ENCODE assay signal across 10 cellular contexts in the genomic region with DNA sequence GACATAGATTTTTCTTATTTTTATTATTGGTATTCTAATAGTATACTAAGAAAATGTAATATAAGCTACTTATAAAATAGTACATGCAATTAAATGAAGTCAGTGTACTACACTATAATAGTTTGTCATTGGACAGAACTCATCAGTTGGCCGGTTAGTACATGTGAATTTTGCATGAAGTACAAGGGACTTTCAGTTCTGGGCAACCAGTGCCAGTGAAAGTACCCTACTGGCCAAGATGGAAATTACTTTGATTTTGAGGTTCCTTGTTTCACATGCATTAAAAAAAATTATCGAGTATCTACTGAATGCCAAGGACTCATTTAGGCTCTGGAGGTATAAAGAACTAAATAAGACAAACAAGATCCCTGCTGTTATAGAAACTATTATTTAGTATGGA.
DNase-seq lines count a peak whose midpoint lies in the region; ATAC-seq and TF ChIP-seq lines count a peak whose summit lies in the region.
"Had no signal": no experiment of that assay in that cellular context is flagged by ENCODE, and none has a peak within 500 bp of the region (broad histone marks: within the 10 kb centered on the region; RNA-seq: fewer than 3 reads in every experiment).

No MANE protein-coding gene starts in this region.

- no peak overlapping the region for H3K4me3 Mint-ChIP-seq in memory B cell

- TF ChIP-seq CTCF in WERI-Rb-1 (IDR thresholded peaks at IDR 0.05; ENCODE audit: low read depth, low read length), result 0 out of 2 replicates have a peak, but pooled peaks have one; percentile 14

- H3K27me3 ChIP-seq in WERI-Rb-1 (ENCODE audit: insufficient read depth, low read depth, severe bottlenecking), result no peaks in the 10 kb centered on the region
- H3K27me3 ChIP-seq: SJSA1 had no signal

- no peak overlapping the region for H3K27ac Mint-ChIP-seq in memory B cell

- H3K9me3 Mint-ChIP-seq in memory B cell, result no peaks in the 10 kb centered on the region

- no peak overlapping the region for H3K27ac ChIP-seq in WERI-Rb-1
- H3K27ac ChIP-seq: SJSA1 had no signal

- peaks cover 3% of the 10 kb centered on the region for H3K27me3 Mint-ChIP-seq in memory B cell

- H3K36me3 ChIP-seq in WERI-Rb-1, result no peaks in the 10 kb centered on the region
- H3K36me3 ChIP-seq: SJSA1 had no signal

- ATAC-seq in HG03520 (IDR thresholded peaks at IDR 0.05; ENCODE audit: unreplicated experiment) (peak; percentile 29), memory B cell (ENCODE audit: low read depth) (peak; percentile 63)

- no peak overlapping the region for H3K4me3 ChIP-seq in WERI-Rb-1 (ENCODE audit: low read depth, low read length)
- H3K4me3 ChIP-seq: SJSA1 had no signal

- H3K36me3 Mint-ChIP-seq in memory B cell, result no peaks in the 10 kb centered on the region

- DNase-seq in ELR (ENCODE audit: low read depth) (peak; percentile 56), WERI-Rb-1 (no peak), memory B cell (ENCODE audit: low spot score in 2 of 2) (no peak), C1 segment of cervical spinal cord (lab: John Stamatoyannopoulos, UW) (no peak), SKM-1 (lab: John Stamatoyannopoulos, UW; ENCODE audit: unreplicated experiment) (no peak), ecto neural progenitor cell (ENCODE audit: low spot score) (no peak)
- no peak for DNase-seq in stimulated activated CD4-positive, alpha-beta T cell treated with anti-CD3 and anti-CD28 coated beads, Interleukin-2, amount 100 ng/mL, for 48 hours
- DNase-seq: activated naive CD4-positive, alpha-beta T cell treated with anti-CD3 and anti-CD28 coated beads, Interleukin-2, amount 50 U/mL, for 16 hours had no signal

- no peaks in the 10 kb centered on the region for H3K9me3 ChIP-seq in WERI-Rb-1 (ENCODE audit: severe bottlenecking)
- H3K9me3 ChIP-seq: SJSA1 had no signal

- peaks cover 5% of the 10 kb centered on the region for H3K4me1 Mint-ChIP-seq in memory B cell
